Comparison of ENCODE assay signal across 21 cellular contexts in the genomic region with DNA sequence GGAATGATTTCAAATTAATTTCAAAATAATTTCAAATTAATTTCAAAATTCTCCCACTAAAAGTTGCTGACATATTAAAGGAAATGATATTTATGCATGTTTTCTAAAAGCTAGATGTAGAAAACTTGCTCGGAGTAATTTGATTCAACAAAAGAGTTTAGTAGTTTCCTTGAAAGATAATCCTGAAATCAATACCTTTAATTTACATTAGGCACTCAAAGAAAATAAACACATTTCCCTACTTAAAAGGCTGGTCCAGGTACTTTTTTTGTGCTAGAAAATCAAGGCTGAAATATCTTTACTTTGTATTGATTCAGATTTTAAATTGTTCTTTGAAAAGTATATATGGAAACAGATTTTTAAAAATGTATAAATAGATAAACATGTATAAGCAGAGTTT.
"Had no signal": no experiment of that assay in that cellular context is flagged by ENCODE, and none has a peak within 500 bp of the region (broad histone marks: within the 10 kb centered on the region; RNA-seq: fewer than 3 reads in every experiment).

No MANE protein-coding gene starts in this region.

- H3K27me3 ChIP-seq: colonic mucosa, foreskin keratinocyte, neutrophil, sigmoid colon, testis, tibial nerve, upper lobe of right lung had no signal

- H3K36me3 ChIP-seq: colonic mucosa, neutrophil, sigmoid colon, tibial nerve, upper lobe of right lung had no signal

- DNase-seq: colonic mucosa; dermis blood vessel endothelial cell; erythroblast; foreskin keratinocyte; hypothalamus; kidney glomerular epithelial cell; mammary epithelial cell; naive thymus-derived CD4-positive, alpha-beta T cell; posterior cingulate gyrus; sigmoid colon; stimulated activated CD4-positive, alpha-beta T cell treated with anti-CD3 and anti-CD28 coated beads, Interleukin-2, amount 100 ng/mL, for 24 hours; stimulated activated CD4-positive, alpha-beta T cell treated with anti-CD3 and anti-CD28 coated beads, Interleukin-4, amount 100 ng/mL, for 4 hours; stimulated activated naive B cell treated with anti-CD40 and anti-IgM and Interleukin-4, amounts not matched to agents 10 μg/mL and 1 μg/mL and 100 μg/mL, for 72 hours; stimulated activated naive CD8-positive, alpha-beta T cell treated with anti-CD3 and anti-CD28 coated beads, Interleukin-15, amount 100 ng/mL, for 72 hours; testis; upper lobe of right lung had no signal

- H3K4me3 ChIP-seq: colonic mucosa, sigmoid colon, skin epidermis, testis, tibial nerve, upper lobe of right lung had no signal

- FAIRE-seq: endothelial cell of umbilical vein had no signal

- H3K27ac ChIP-seq: colonic mucosa, foreskin keratinocyte, neutrophil, skin epidermis, testis, tibial nerve, upper lobe of right lung had no signal

- H3K9me3 ChIP-seq: colonic mucosa, neutrophil, sigmoid colon, testis, tibial nerve, upper lobe of right lung had no signal

- H3K4me1 ChIP-seq: colonic mucosa, foreskin keratinocyte, testis, tibial nerve had no signal

- ATAC-seq: foreskin keratinocyte; left lobe of liver; naive thymus-derived CD4-positive, alpha-beta T cell; stimulated activated naive B cell treated with anti-CD40 and anti-IgM and Interleukin-4, amounts not matched to agents 10 μg/mL and 1 μg/mL and 100 μg/mL, for 72 hours; stimulated activated naive CD8-positive, alpha-beta T cell treated with anti-CD3 and anti-CD28 coated beads, Interleukin-15, amount 100 ng/mL, for 72 hours; upper lobe of right lung had no signal
